23 cellular contexts compared by ENCODE assay signal in genomic region chr1:233677690-233678354, GRCh38.
DNase-seq lines count a peak whose midpoint lies in the region; ATAC-seq, FAIRE-seq and TF ChIP-seq lines count a peak whose summit lies in the region.
"Had no signal": no experiment of that assay in that cellular context is flagged by ENCODE, and none has a peak within 500 bp of the region (broad histone marks: within the 10 kb centered on the region; RNA-seq: fewer than 3 reads in every experiment).

No MANE protein-coding gene starts in this region.

- intact Hi-C loops in heart left ventricle (cut with DNase I): no loop called here
- intact Hi-C loops in kidney (cut with DNase I): no loop called here
- intact Hi-C loops in colonic mucosa (cut with DNase I): no loop called here

- H3K27me3 ChIP-seq in NT2/D1 (ENCODE audit: insufficient read depth, insufficient read length) (peaks cover 3% of the 10 kb centered on the region), heart left ventricle (no peaks in the 10 kb centered on the region), colonic mucosa (no peaks in the 10 kb centered on the region), Karpas-422 (ENCODE audit: low read length) (no peaks in the 10 kb centered on the region)
- H3K27me3 ChIP-seq: SJSA1 had no signal

- DNase-seq in GM18507 (ENCODE audit: extremely low spot score, insufficient read length, low read depth) (no peak), NT2/D1 (ENCODE audit: low read depth, low spot score) (peak; percentile 43), heart left ventricle (no peak), kidney (no peak), colonic mucosa (no peak), Karpas-422 (no peak), SIG-M5 treated with dmso at 0.1 percent for 504 hours (lab: John Stamatoyannopoulos, UW; ENCODE audit: unreplicated experiment) (no peak)
- DNase-seq: DMS53; GF-D8; GM23248; NCI-H1092; NCI-H1436 treated with DMSO at 0.1 percent for 48 hours; NCI-H1930; NCI-H226; NCI-H524; NCI-H774; NK-92 treated with Interleukin-12 subunit alpha and Interleukin-12 subunit beta, amount 100 ng/mL, for 24 hours had no signal

- peak; percentile 70 to 90 (median 82) for ATAC-seq in heart left ventricle
- ATAC-seq in GM18870 (IDR thresholded peaks at IDR 0.05; ENCODE audit: unreplicated experiment): no peak
- ATAC-seq: Panc1 had no signal

- H4K20me1 ChIP-seq in Karpas-422 (ENCODE audit: insufficient read depth, low read depth, low read length): no peaks in the 10 kb centered on the region

- H3K9me2 ChIP-seq in Karpas-422 (replicated peaks; ENCODE audit: insufficient read depth, low read length): no peaks in the 10 kb centered on the region

- no peak for TF ChIP-seq POLR2A in heart left ventricle (IDR thresholded peaks at IDR 0.05)

- no peak overlapping the region for H3K4me2 ChIP-seq in Karpas-422 (ENCODE audit: low read depth, low read length, poor library complexity, severe bottlenecking)

- H3K4me1 ChIP-seq in NT2/D1 (ENCODE audit: insufficient read depth, insufficient read length) (peaks cover 4% of the 10 kb centered on the region), heart left ventricle (peaks cover 0 to 9% (median 0%) of the 10 kb centered on the region in 12 donors), kidney (ENCODE audit: control insufficient read depth in 1 of 2, insufficient read depth in 1 of 2, low read depth in 1 of 2, low read length in 2 of 2) (peaks cover 8 to 13% of the 10 kb centered on the region in 2 donors), colonic mucosa (no peaks in the 10 kb centered on the region), Karpas-422 (ENCODE audit: low read length) (peaks cover 8% of the 10 kb centered on the region; the same call in 1 of the 2 replicates)
- H3K4me1 ChIP-seq: HAP-1, SJSA1 had no signal

- H3K36me3 ChIP-seq in NT2/D1 (ENCODE audit: insufficient read depth, insufficient read length, low read length): no peaks in the 10 kb centered on the region
- H3K36me3 ChIP-seq in heart left ventricle: no peaks in the 10 kb centered on the region
- H3K36me3 ChIP-seq in kidney (ENCODE audit: control insufficient read depth in 1 of 2, insufficient read depth in 2 of 2, low read length in 2 of 2): no peaks in the 10 kb centered on the region
- no peaks in the 10 kb centered on the region for H3K36me3 ChIP-seq in colonic mucosa
- no peaks in the 10 kb centered on the region for H3K36me3 ChIP-seq in Karpas-422 (ENCODE audit: insufficient read depth, low read length)
- H3K36me3 ChIP-seq: HAP-1, SJSA1 had no signal

- H3K9me3 ChIP-seq in NT2/D1 (ENCODE audit: insufficient read depth, low read length): peaks cover 46% of the 10 kb centered on the region
- H3K9me3 ChIP-seq in heart left ventricle: peaks cover 0 to 8% (median 0%) of the 10 kb centered on the region in 12 donors
- H3K9me3 ChIP-seq in kidney (ENCODE audit: control insufficient read depth in 1 of 2, low read length in 2 of 2): no peaks in the 10 kb centered on the region
- no peaks in the 10 kb centered on the region for H3K9me3 ChIP-seq in colonic mucosa
- H3K9me3 ChIP-seq in Karpas-422 (ENCODE audit: low read length): no peaks in the 10 kb centered on the region
- H3K9me3 ChIP-seq: HAP-1, SJSA1 had no signal

- no peak overlapping the region for H2AFZ ChIP-seq in Karpas-422 (ENCODE audit: low read length)
- H2AFZ ChIP-seq: GM23248 had no signal

- H3K4me3 ChIP-seq in NT2/D1 (ENCODE audit: insufficient read length, low read depth): no peak overlapping the region
- H3K4me3 ChIP-seq in heart left ventricle: no peak overlapping the region
- no peak overlapping the region for H3K4me3 ChIP-seq in kidney (ENCODE audit: low read length in 2 of 2)
- H3K4me3 ChIP-seq in colonic mucosa: no peak overlapping the region
- H3K4me3 ChIP-seq in Karpas-422 (ENCODE audit: low read length): no peak overlapping the region
- H3K4me3 ChIP-seq: GM23248, HAP-1, SJSA1 had no signal

- 66 to 84% (median 75%) methylated on average over 7 of the region's 7 CpGs for WGBS in heart left ventricle, 4 donors

- TF ChIP-seq CTCF in heart left ventricle (IDR thresholded peaks at IDR 0.05) (no peak), kidney (IDR thresholded peaks at IDR 0.05; ENCODE audit: borderline replicate concordance, extremely low read depth, insufficient read depth) (no peak), colonic mucosa (IDR thresholded peaks at IDR 0.05) (no peak)

- H3K9ac ChIP-seq in NT2/D1 (ENCODE audit: insufficient read length, low read depth) (no peak overlapping the region), kidney (ENCODE audit: low read length in 2 of 2) (no peak overlapping the region), colonic mucosa (ENCODE audit: low read depth in 2 of 2, low read length in 2 of 2) (no peak overlapping the region), Karpas-422 (ENCODE audit: low read length) (no peak overlapping the region)
- H3K9ac ChIP-seq: GM23248 had no signal

- FAIRE-seq in GM18507 (lab: Jason Lieb, UNC) (peak; percentile 18), kidney (lab: Jason Lieb, UNC) (peak; percentile 90)
- FAIRE-seq: A204.1, D721Med had no signal

- H3K27ac ChIP-seq in heart left ventricle: peak overlapping the region in 10 of 12 donors; percentile 14 to 73 (median 40)
- peak overlapping the region; percentile 59 to 63 for H3K27ac ChIP-seq in kidney (ENCODE audit: low read depth in 2 of 2, low read length in 2 of 2)
- no peak overlapping the region for H3K27ac ChIP-seq in colonic mucosa
- no peak overlapping the region for H3K27ac ChIP-seq in Karpas-422 (ENCODE audit: low read length)
- H3K27ac ChIP-seq: GM23248, SJSA1 had no signal

- H3K79me2 ChIP-seq in Karpas-422 (ENCODE audit: low read length): no peaks in the 10 kb centered on the region

Comparison
In these comparisons a context has a peak if more than half of its experiments do, and no peak if none do; other contexts are left out.
1. H3K27ac ChIP-seq: peak in heart left ventricle (10 of 12) and kidney (2 of 2); none in colonic mucosa (single experiment) and Karpas-422 (single experiment).